ENCODE assay signal across 15 cellular contexts in genomic region chr17:57666198-57666870, GRCh38.
DNase-seq lines count a peak whose midpoint lies in the region; ATAC-seq and TF ChIP-seq lines count a peak whose summit lies in the region.
"Had no signal": no experiment of that assay in that cellular context is flagged by ENCODE, and none has a peak within 500 bp of the region (broad histone marks: within the 10 kb centered on the region; RNA-seq: fewer than 3 reads in every experiment).

No MANE protein-coding gene starts in this region.

- H3K4me3 ChIP-seq in upper lobe of right lung (no peak overlapping the region), foreskin fibroblast (ENCODE audit: low read depth in 1 of 2, low read length in 2 of 2) (no peak overlapping the region)
- H3K4me3 ChIP-seq: thoracic aorta had no signal

- CTCF ChIA-PET in activated naive CD4-positive, alpha-beta T cell treated with anti-CD3 and anti-CD28 coated beads, Interleukin-2, amount 10 ng/mL, durations not matched to agents 7 days and 5 days (lab: Charles Lee), result interaction anchor here (1.3 kb wide), 1 partner anchor 68 kb away, joined by 6 read pairs; no protein-coding TSS in a partner anchor
- CTCF ChIA-PET in activated naive CD4-positive, alpha-beta T cell treated with anti-CD3 and anti-CD28 coated beads for 36 hours (lab: Charles Lee), result interaction anchor here (0.5 to 1.4 kb wide), 4 partner anchors 170 to 437 kb away, joined by 3 to 5 read pairs (median 4); no protein-coding TSS in a partner anchor

- ATAC-seq in upper lobe of right lung, result no peak

- H3K27ac ChIP-seq in upper lobe of right lung, result no peak overlapping the region
- H3K27ac ChIP-seq: thoracic aorta had no signal

- peaks cover 7% of the 10 kb centered on the region for H3K4me1 Mint-ChIP-seq in activated naive CD4-positive, alpha-beta T cell treated with anti-CD3 and anti-CD28 coated beads, Interleukin-2, amount 10 ng/mL, durations not matched to agents 7 days and 5 days
- H3K4me1 Mint-ChIP-seq in activated naive CD4-positive, alpha-beta T cell treated with anti-CD3 and anti-CD28 coated beads for 36 hours (ENCODE audit: low read depth), result peaks cover 18% of the 10 kb centered on the region

- no peaks in the 10 kb centered on the region for H3K27me3 Mint-ChIP-seq in activated naive CD4-positive, alpha-beta T cell treated with anti-CD3 and anti-CD28 coated beads, Interleukin-2, amount 10 ng/mL, durations not matched to agents 7 days and 5 days
- H3K27me3 Mint-ChIP-seq in activated naive CD4-positive, alpha-beta T cell treated with anti-CD3 and anti-CD28 coated beads for 36 hours (ENCODE audit: low read depth), result no peaks in the 10 kb centered on the region
- H3K27me3 Mint-ChIP-seq: activated naive CD8-positive, alpha-beta T cell treated with anti-CD3 and anti-CD28 coated beads for 36 hours had no signal

- peak; percentile 17 for DNase-seq in activated naive CD4-positive, alpha-beta T cell treated with anti-CD3 and anti-CD28 coated beads, Interleukin-2, amount 10 ng/mL, durations not matched to agents 7 days and 5 days
- DNase-seq in activated naive CD4-positive, alpha-beta T cell treated with anti-CD3 and anti-CD28 coated beads for 36 hours, result no peak
- peak; percentile 35 for DNase-seq in activated CD8-positive, alpha-beta memory T cell treated with anti-CD3 and anti-CD28 coated beads, Interleukin-2, amount 50 U/mL, for 48 hours
- DNase-seq in mesenteric fat pad (ENCODE audit: low spot score) (peak; percentile 64), upper lobe of right lung (peak; percentile 13), foreskin fibroblast (no peak), SW480 (ENCODE audit: low spot score) (no peak), DMS 273 (lab: John Stamatoyannopoulos, UW; ENCODE audit: unreplicated experiment) (no peak)
- DNase-seq: activated naive CD8-positive, alpha-beta T cell treated with anti-CD3 and anti-CD28 coated beads for 36 hours; cortex of kidney; NCI-H1048; NCI-H446; RPMI8226; T-helper 9 cell had no signal

- H3K27ac Mint-ChIP-seq in activated naive CD4-positive, alpha-beta T cell treated with anti-CD3 and anti-CD28 coated beads, Interleukin-2, amount 10 ng/mL, durations not matched to agents 7 days and 5 days, result peak overlapping the region; percentile 28
- H3K27ac Mint-ChIP-seq in activated naive CD4-positive, alpha-beta T cell treated with anti-CD3 and anti-CD28 coated beads for 36 hours, result no peak overlapping the region
- H3K27ac Mint-ChIP-seq: activated naive CD8-positive, alpha-beta T cell treated with anti-CD3 and anti-CD28 coated beads for 36 hours had no signal

- intact Hi-C loops in activated naive CD4-positive, alpha-beta T cell treated with anti-CD3 and anti-CD28 coated beads for 36 hours (cut with micrococcal nuclease), result no loop called here
- intact Hi-C loops in upper lobe of right lung (cut with DNase I), result no loop called here

- peaks cover 11% of the 10 kb centered on the region for H3K4me1 ChIP-seq in upper lobe of right lung

- H3K36me3 ChIP-seq in upper lobe of right lung, result no peaks in the 10 kb centered on the region
- H3K36me3 ChIP-seq: thoracic aorta had no signal

- no peaks in the 10 kb centered on the region for H3K9me3 ChIP-seq in upper lobe of right lung
- H3K9me3 ChIP-seq: thoracic aorta had no signal

- TF ChIP-seq CTCF in upper lobe of right lung (IDR thresholded peaks at IDR 0.05) (no peak), foreskin fibroblast (IDR thresholded peaks at IDR 0.05; ENCODE audit: low read depth, low read length) (no peak)

- H3K27me3 ChIP-seq in upper lobe of right lung, result no peaks in the 10 kb centered on the region

- H3K36me3 Mint-ChIP-seq in activated naive CD4-positive, alpha-beta T cell treated with anti-CD3 and anti-CD28 coated beads, Interleukin-2, amount 10 ng/mL, durations not matched to agents 7 days and 5 days, result peaks cover 12% of the 10 kb centered on the region
- H3K36me3 Mint-ChIP-seq in activated naive CD4-positive, alpha-beta T cell treated with anti-CD3 and anti-CD28 coated beads for 36 hours (ENCODE audit: low read depth), result no peaks in the 10 kb centered on the region

- no peaks in the 10 kb centered on the region for H3K9me3 Mint-ChIP-seq in activated naive CD4-positive, alpha-beta T cell treated with anti-CD3 and anti-CD28 coated beads, Interleukin-2, amount 10 ng/mL, durations not matched to agents 7 days and 5 days
- H3K9me3 Mint-ChIP-seq in activated naive CD4-positive, alpha-beta T cell treated with anti-CD3 and anti-CD28 coated beads for 36 hours, result no peaks in the 10 kb centered on the region
- H3K9me3 Mint-ChIP-seq: activated naive CD8-positive, alpha-beta T cell treated with anti-CD3 and anti-CD28 coated beads for 36 hours had no signal

- H3K4me3 Mint-ChIP-seq in activated naive CD4-positive, alpha-beta T cell treated with anti-CD3 and anti-CD28 coated beads, Interleukin-2, amount 10 ng/mL, durations not matched to agents 7 days and 5 days, result no peak overlapping the region
- H3K4me3 Mint-ChIP-seq in activated naive CD4-positive, alpha-beta T cell treated with anti-CD3 and anti-CD28 coated beads for 36 hours, result no peak overlapping the region
- H3K4me3 Mint-ChIP-seq: activated naive CD8-positive, alpha-beta T cell treated with anti-CD3 and anti-CD28 coated beads for 36 hours had no signal

Comparison
In these comparisons a context has a peak if more than half of its experiments do, and no peak if none do; other contexts are left out.
1. DNase-seq: peak in activated naive CD4-positive, alpha-beta T cell treated with anti-CD3 and anti-CD28 coated beads, Interleukin-2, amount 10 ng/mL, durations not matched to agents 7 days and 5 days (single experiment), activated CD8-positive, alpha-beta memory T cell treated with anti-CD3 and anti-CD28 coated beads, Interleukin-2, amount 50 U/mL, for 48 hours (single experiment), mesenteric fat pad (single experiment) and upper lobe of right lung (single experiment); none in activated naive CD4-positive, alpha-beta T cell treated with anti-CD3 and anti-CD28 coated beads for 36 hours (single experiment), foreskin fibroblast (0 of 2), SW480 (single experiment) and DMS 273 (single experiment).